Comparison of ENCODE assay signal across 25 cellular contexts in the genomic region with DNA sequence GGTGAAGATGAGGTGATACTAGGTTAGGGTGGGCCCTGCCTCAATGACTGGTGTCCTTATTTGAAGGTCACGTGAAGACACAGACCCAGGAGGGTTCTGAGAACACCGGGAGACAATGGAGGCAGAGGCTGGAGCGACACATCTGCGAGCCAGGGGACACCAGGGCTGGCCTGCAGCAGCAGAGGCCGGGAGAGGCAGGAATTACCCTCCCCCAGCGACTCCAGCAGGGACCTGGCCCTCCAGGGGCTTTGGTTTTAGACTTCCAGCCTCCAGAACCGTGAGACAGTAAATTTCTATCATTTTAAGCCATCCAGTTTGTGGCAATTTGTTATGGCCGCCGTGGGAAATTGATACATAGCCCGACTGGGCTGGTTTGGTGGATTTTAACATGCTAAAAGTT.
A peak's percentile ranks its signal among the peaks of the same experiment; 100 is the strongest.
DNase-seq lines count a peak whose midpoint lies in the region; ATAC-seq and TF ChIP-seq lines count a peak whose summit lies in the region.
"Had no signal": no experiment of that assay in that cellular context is flagged by ENCODE, and none has a peak within 500 bp of the region (broad histone marks: within the 10 kb centered on the region; RNA-seq: fewer than 3 reads in every experiment).

No MANE protein-coding gene starts in this region.

- peaks cover 29% of the 10 kb centered on the region for H3K36me3 Mint-ChIP-seq in activated CD4-positive, alpha-beta T cell treated with anti-CD3 and anti-CD28 coated beads, Interleukin-2, amount 10 ng/mL, durations not matched to agents 7 days and 5 days (ENCODE audit: low read depth)
- no peaks in the 10 kb centered on the region for H3K36me3 Mint-ChIP-seq in endodermal cell (ENCODE audit: low read depth)
- no peaks in the 10 kb centered on the region for H3K36me3 Mint-ChIP-seq in osteocyte (ENCODE audit: unreplicated experiment)
- H3K36me3 Mint-ChIP-seq in naive thymus-derived CD4-positive, alpha-beta T cell, result peaks cover 0 to 20% (median 0%) of the 10 kb centered on the region in 5 donors

- intact Hi-C loops in naive thymus-derived CD4-positive, alpha-beta T cell (cut with micrococcal nuclease), result no loop called here

- no peak for DNase-seq in activated CD4-positive, alpha-beta T cell treated with anti-CD3 and anti-CD28 coated beads, Interleukin-2, amount 10 ng/mL, durations not matched to agents 7 days and 5 days
- DNase-seq in activated CD4-positive, alpha-beta T cell treated with anti-CD3 and anti-CD28 coated beads for 4 hours, result no peak
- peak; percentile 26 for DNase-seq in endodermal cell
- DNase-seq in osteocyte (ENCODE audit: extremely low spot score, unreplicated experiment), result peak; percentile 56
- DNase-seq in SIG-M5 treated with dmso at 0.1 percent for 504 hours (lab: John Stamatoyannopoulos, UW; ENCODE audit: unreplicated experiment), result no peak
- no peak for DNase-seq in naive thymus-derived CD4-positive, alpha-beta T cell
- DNase-seq: 8988T, Caco-2, GF-D8, GM23248, HCEC 1CT, Karpas-422, MG63, NCI-H1092, NCI-H1694, NCI-H2081 treated with DMSO at 0.1 percent for 48 hours, NCI-H510A, NCI-H774, OCI-M1, SHP77 treated with DMSO at 0.1 percent for 48 hours had no signal

- H3K9me3 Mint-ChIP-seq in activated CD4-positive, alpha-beta T cell treated with anti-CD3 and anti-CD28 coated beads, Interleukin-2, amount 10 ng/mL, durations not matched to agents 7 days and 5 days, result peaks cover 31% of the 10 kb centered on the region
- H3K9me3 Mint-ChIP-seq in endodermal cell (peaks cover 10% of the 10 kb centered on the region), osteocyte (ENCODE audit: unreplicated experiment) (peaks cover 5% of the 10 kb centered on the region)
- peaks cover 0 to 16% (median 6%) of the 10 kb centered on the region in 11 donors for H3K9me3 Mint-ChIP-seq in naive thymus-derived CD4-positive, alpha-beta T cell

- H3K9ac ChIP-seq in BLaER1 treated with 17β-estradiol and CSF1 and Interleukin-3, amounts not matched to agents 10 nM and 100 nM, result peak overlapping the region in 2 of 11 experiments; percentile 41 to 49; a peak in 2 of 22 replicates
- H3K9ac ChIP-seq in endodermal cell (ENCODE audit: extremely low read depth, low read length, poor library complexity, severe bottlenecking), result no peak overlapping the region
- H3K9ac ChIP-seq: GM23248 had no signal

- H3K27me3 Mint-ChIP-seq in activated CD4-positive, alpha-beta T cell treated with anti-CD3 and anti-CD28 coated beads, Interleukin-2, amount 10 ng/mL, durations not matched to agents 7 days and 5 days, result peaks cover 31% of the 10 kb centered on the region
- H3K27me3 Mint-ChIP-seq in endodermal cell (ENCODE audit: insufficient read depth) (peaks cover 1% of the 10 kb centered on the region), osteocyte (ENCODE audit: unreplicated experiment) (no peaks in the 10 kb centered on the region)
- peaks cover 0 to 28% (median 8%) of the 10 kb centered on the region in 5 donors for H3K27me3 Mint-ChIP-seq in naive thymus-derived CD4-positive, alpha-beta T cell
- H3K27me3 Mint-ChIP-seq: CD4-positive, alpha-beta T cell had no signal

- peaks cover 0 to 8% (median 0%) of the 10 kb centered on the region in 11 experiments; a peak in 3 of 22 replicates for H4K20me1 ChIP-seq in BLaER1 treated with 17β-estradiol and CSF1 and Interleukin-3, amounts not matched to agents 10 nM and 100 nM

- peak overlapping the region in 8 of 11 experiments; percentile 33 to 88 (median 72); a peak in 14 of 22 replicates for H3K27ac ChIP-seq in BLaER1 treated with 17β-estradiol and CSF1 and Interleukin-3, amounts not matched to agents 10 nM and 100 nM
- H3K27ac ChIP-seq in endodermal cell (ENCODE audit: low read depth, low read length), result no peak overlapping the region
- no peak overlapping the region for H3K27ac ChIP-seq in naive thymus-derived CD4-positive, alpha-beta T cell (ENCODE audit: low read depth, low read length)
- H3K27ac ChIP-seq: GM23248 had no signal

- CTCF ChIA-PET in activated CD4-positive, alpha-beta T cell treated with anti-CD3 and anti-CD28 coated beads, Interleukin-2, amount 10 ng/mL, durations not matched to agents 7 days and 5 days (lab: Charles Lee), result interaction anchor here (1.2 to 1.5 kb wide), 2 partner anchors 8 to 14 kb away, joined by 3 read pairs; no protein-coding TSS in a partner anchor
- CTCF ChIA-PET in naive thymus-derived CD4-positive, alpha-beta T cell (lab: Charles Lee), result no interaction called here

- H3K4me1 Mint-ChIP-seq in activated CD4-positive, alpha-beta T cell treated with anti-CD3 and anti-CD28 coated beads, Interleukin-2, amount 10 ng/mL, durations not matched to agents 7 days and 5 days, result peaks cover 57% of the 10 kb centered on the region
- H3K4me1 Mint-ChIP-seq in endodermal cell (no peaks in the 10 kb centered on the region), osteocyte (ENCODE audit: unreplicated experiment) (no peaks in the 10 kb centered on the region)
- peaks cover 26 to 56% (median 40%) of the 10 kb centered on the region in 7 donors for H3K4me1 Mint-ChIP-seq in naive thymus-derived CD4-positive, alpha-beta T cell

- H3K4me1 ChIP-seq in BLaER1 treated with 17β-estradiol and CSF1 and Interleukin-3, amounts not matched to agents 10 nM and 100 nM, result peaks cover 20 to 68% (median 42%) of the 10 kb centered on the region in 10 experiments
- H3K4me1 ChIP-seq in endodermal cell (ENCODE audit: control insufficient read depth, insufficient read depth, low read length), result no peaks in the 10 kb centered on the region
- peaks cover 21 to 25% of the 10 kb centered on the region in 2 donors for H3K4me1 ChIP-seq in naive thymus-derived CD4-positive, alpha-beta T cell (ENCODE audit: control insufficient read depth in 2 of 2, insufficient read depth in 2 of 2, low read length in 2 of 2)
- H3K4me1 ChIP-seq: Caco-2 had no signal

- no peak for ATAC-seq in naive thymus-derived CD4-positive, alpha-beta T cell
- no peak for ATAC-seq in GM21515 (IDR thresholded peaks at IDR 0.05; ENCODE audit: unreplicated experiment)

- H3K27ac Mint-ChIP-seq in activated CD4-positive, alpha-beta T cell treated with anti-CD3 and anti-CD28 coated beads, Interleukin-2, amount 10 ng/mL, durations not matched to agents 7 days and 5 days, result peak overlapping the region; percentile 54
- no peak overlapping the region for H3K27ac Mint-ChIP-seq in endodermal cell
- H3K27ac Mint-ChIP-seq in osteocyte (ENCODE audit: unreplicated experiment), result no peak overlapping the region
- H3K27ac Mint-ChIP-seq in naive thymus-derived CD4-positive, alpha-beta T cell, result no peak overlapping the region
- H3K27ac Mint-ChIP-seq: B cell; CD4-positive, alpha-beta T cell; IgD-negative memory B cell had no signal

- TF ChIP-seq CTCF in endodermal cell (conservative IDR thresholded peaks at IDR 0.05) (no peak), osteocyte (IDR thresholded peaks at IDR 0.05) (no peak)

- H3K36me3 ChIP-seq in BLaER1 treated with 17β-estradiol and CSF1 and Interleukin-3, amounts not matched to agents 10 nM and 100 nM, result no peaks in the 10 kb centered on the region
- no peaks in the 10 kb centered on the region for H3K36me3 ChIP-seq in endodermal cell (ENCODE audit: control insufficient read depth, insufficient read depth, low read length)
- H3K36me3 ChIP-seq in naive thymus-derived CD4-positive, alpha-beta T cell (ENCODE audit: control insufficient read depth in 2 of 3, insufficient read depth in 3 of 3, low read length in 3 of 3), result no peaks in the 10 kb centered on the region
- H3K36me3 ChIP-seq: MG63 had no signal

- 59 to 71% methylated on average over 5 to 10 of the region's 10 CpGs for WGBS in endodermal cell (ENCODE audit: insufficient coverage in 1 of 2, insufficient read length in 1 of 2), 2 experiments

- H3K27me3 ChIP-seq in BLaER1 treated with 17β-estradiol and CSF1 and Interleukin-3, amounts not matched to agents 10 nM and 100 nM, result peaks cover 7 to 38% (median 26%) of the 10 kb centered on the region in 11 experiments; a peak in 21 of 22 replicates
- H3K27me3 ChIP-seq in endodermal cell (ENCODE audit: control insufficient read depth, insufficient read depth, low read length, poor library complexity, severe bottlenecking), result no peaks in the 10 kb centered on the region
- H3K27me3 ChIP-seq in naive thymus-derived CD4-positive, alpha-beta T cell (ENCODE audit: control insufficient read depth in 2 of 2, insufficient read depth in 2 of 2, low read length in 2 of 2), result no peaks in the 10 kb centered on the region
- H3K27me3 ChIP-seq: MG63 had no signal

- no peak overlapping the region for H3K4me3 Mint-ChIP-seq in activated CD4-positive, alpha-beta T cell treated with anti-CD3 and anti-CD28 coated beads, Interleukin-2, amount 10 ng/mL, durations not matched to agents 7 days and 5 days
- H3K4me3 Mint-ChIP-seq in endodermal cell (no peak overlapping the region), osteocyte (ENCODE audit: unreplicated experiment) (no peak overlapping the region)
- no peak overlapping the region for H3K4me3 Mint-ChIP-seq in naive thymus-derived CD4-positive, alpha-beta T cell
- H3K4me3 Mint-ChIP-seq: B cell; CD4-positive, alpha-beta T cell; IgD-negative memory B cell had no signal

- peak overlapping the region in 8 of 11 experiments; percentile 28 to 72 (median 62); a peak in 12 of 22 replicates for H3K4me2 ChIP-seq in BLaER1 treated with 17β-estradiol and CSF1 and Interleukin-3, amounts not matched to agents 10 nM and 100 nM

- no peak overlapping the region for H3K4me3 ChIP-seq in BLaER1 treated with 17β-estradiol and CSF1 and Interleukin-3, amounts not matched to agents 10 nM and 100 nM
- no peak overlapping the region for H3K4me3 ChIP-seq in endodermal cell (ENCODE audit: low read length)
- no peak overlapping the region for H3K4me3 ChIP-seq in naive thymus-derived CD4-positive, alpha-beta T cell (ENCODE audit: low read length)
- H3K4me3 ChIP-seq: GM23248, MG63 had no signal

- peaks cover 7 to 21% (median 15%) of the 10 kb centered on the region in 11 experiments for H3K9me3 ChIP-seq in BLaER1 treated with 17β-estradiol and CSF1 and Interleukin-3, amounts not matched to agents 10 nM and 100 nM (replicated peaks in 1 of 11)
- H3K9me3 ChIP-seq in endodermal cell (ENCODE audit: control insufficient read depth, low read length), result peaks cover 47% of the 10 kb centered on the region
- peaks cover 0 to 4% (median 0%) of the 10 kb centered on the region in 3 experiments for H3K9me3 ChIP-seq in naive thymus-derived CD4-positive, alpha-beta T cell (ENCODE audit: control insufficient read depth in 2 of 3, low read length in 3 of 3)

- POLR2A ChIA-PET in activated CD4-positive, alpha-beta T cell treated with anti-CD3 and anti-CD28 coated beads, Interleukin-2, amount 10 ng/mL, durations not matched to agents 7 days and 5 days (lab: Charles Lee), result no interaction called here
- POLR2A ChIA-PET in naive thymus-derived CD4-positive, alpha-beta T cell (lab: Charles Lee), result interaction anchor here (0.6 to 3.0 kb wide), 3 partner anchors 15 to 726 kb away, joined by 3 to 20 read pairs (median 11); no protein-coding TSS in a partner anchor

Comparison
In these comparisons a context has a peak if more than half of its experiments do, and no peak if none do; other contexts are left out.
1. DNase-seq: peak in endodermal cell (single experiment) and osteocyte (single experiment); none in activated CD4-positive, alpha-beta T cell treated with anti-CD3 and anti-CD28 coated beads, Interleukin-2, amount 10 ng/mL, durations not matched to agents 7 days and 5 days (single experiment), activated CD4-positive, alpha-beta T cell treated with anti-CD3 and anti-CD28 coated beads for 4 hours (0 of 2), SIG-M5 treated with dmso at 0.1 percent for 504 hours (single experiment) and naive thymus-derived CD4-positive, alpha-beta T cell (0 of 9).
2. H3K27ac ChIP-seq: peak in BLaER1 treated with 17β-estradiol and CSF1 and Interleukin-3, amounts not matched to agents 10 nM and 100 nM (8 of 11); none in endodermal cell (single experiment) and naive thymus-derived CD4-positive, alpha-beta T cell (single experiment).